Comparison of ENCODE assay signal across 13 cellular contexts in the genomic region with DNA sequence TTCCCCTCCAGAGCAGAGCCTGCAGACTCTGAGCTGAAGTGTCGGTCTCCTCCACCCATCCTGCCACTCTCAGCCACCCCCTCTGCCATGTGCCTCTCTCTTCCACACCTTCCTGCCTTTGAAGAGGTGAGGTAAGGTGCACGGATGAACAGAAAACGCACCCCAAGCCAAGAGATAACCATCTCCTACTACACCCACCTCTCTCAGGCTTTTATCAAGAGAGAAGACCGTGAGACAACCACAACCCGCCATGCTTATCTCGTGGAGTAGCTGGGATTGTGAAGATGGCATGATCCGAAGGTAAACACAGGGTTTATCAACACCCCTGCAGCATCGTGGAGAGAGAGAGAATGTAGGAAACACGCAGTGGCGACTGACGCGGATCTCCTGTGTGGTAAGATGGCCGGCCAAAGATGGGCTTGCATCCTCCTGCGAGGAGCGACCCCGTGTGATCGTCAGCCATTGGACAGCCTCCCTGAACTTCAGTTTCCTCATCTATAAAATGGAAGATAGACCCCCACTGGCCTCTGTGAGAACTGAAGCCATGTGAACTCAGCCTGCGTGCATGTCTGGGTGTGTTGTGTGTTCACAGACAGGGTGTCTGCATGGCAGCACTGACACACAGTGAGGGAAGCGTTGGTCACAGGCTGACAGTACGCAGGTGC.
A peak's percentile ranks its signal among the peaks of the same experiment; 100 is the strongest.
DNase-seq lines count a peak whose midpoint lies in the region; ATAC-seq and TF ChIP-seq lines count a peak whose summit lies in the region.
"Had no signal": no experiment of that assay in that cellular context is flagged by ENCODE, and none has a peak within 500 bp of the region (broad histone marks: within the 10 kb centered on the region; RNA-seq: fewer than 3 reads in every experiment).

No MANE protein-coding gene starts in this region.

- no peak overlapping the region for H3K4me2 ChIP-seq in H9 (ENCODE audit: insufficient read depth, insufficient read length, low read length)
- H3K4me2 ChIP-seq in neural progenitor cell: no peak overlapping the region

- H3K9me3 ChIP-seq in H9 (ENCODE audit: control insufficient read depth, low read depth, low read length) (no peaks in the 10 kb centered on the region), neural progenitor cell (ENCODE audit: low read depth) (no peaks in the 10 kb centered on the region), right cardiac atrium (ENCODE audit: control insufficient read depth, low read length) (no peaks in the 10 kb centered on the region), gastrocnemius medialis (no peaks in the 10 kb centered on the region), Peyer's patch (no peaks in the 10 kb centered on the region)
- H3K9me3 ChIP-seq: SJCRH30 had no signal

- H3K23ac ChIP-seq in H9 (ENCODE audit: insufficient read length, low read depth, low read length): no peak overlapping the region

- H3K36me3 ChIP-seq in neural progenitor cell: no peaks in the 10 kb centered on the region
- peaks cover 0 to 13% of the 10 kb centered on the region in 2 donors for H3K36me3 ChIP-seq in gastrocnemius medialis
- peaks cover 0 to 18% (median 0%) of the 10 kb centered on the region in 3 donors for H3K36me3 ChIP-seq in Peyer's patch
- H3K36me3 ChIP-seq: SJCRH30, WERI-Rb-1 had no signal

- no peak overlapping the region for H3K27ac Mint-ChIP-seq in H9
- peak overlapping the region; percentile 69 for H3K27ac Mint-ChIP-seq in neural progenitor cell
- H3K27ac Mint-ChIP-seq: dendritic cell treated with granulocyte-macrophage colony-stimulating factor and Interleukin-4, amounts not matched to agents 40 ng/mL and 50 ng/mL, for 4 days had no signal

- intact Hi-C loops in right cardiac atrium (cut with DNase I): no loop called here
- intact Hi-C loops in gastrocnemius medialis (cut with DNase I; ENCODE audit: low total_unique reads): no loop called here

- no peak overlapping the region for H2BK120ac ChIP-seq in H9 (ENCODE audit: low read depth, low read length, poor library complexity, severe bottlenecking)

- no peak overlapping the region for H3K18ac ChIP-seq in H9 (ENCODE audit: insufficient read length, low read depth, low read length)

- no peak overlapping the region for H3K4me3 Mint-ChIP-seq in H9
- no peak overlapping the region for H3K4me3 Mint-ChIP-seq in neural progenitor cell
- H3K4me3 Mint-ChIP-seq: dendritic cell treated with granulocyte-macrophage colony-stimulating factor and Interleukin-4, amounts not matched to agents 40 ng/mL and 50 ng/mL, for 4 days had no signal

- no peak overlapping the region for H4K8ac ChIP-seq in H9 (replicated peaks; ENCODE audit: insufficient read length, low read depth, low read length)

- TF ChIP-seq CTCF in H9 (conservative IDR thresholded peaks at IDR 0.05): no peak
- TF ChIP-seq CTCF in neural progenitor cell (IDR thresholded peaks at IDR 0.05): no peak
- TF ChIP-seq CTCF in gastrocnemius medialis (IDR thresholded peaks at IDR 0.05 in 4 of 5, conservative IDR thresholded peaks at IDR 0.05 in 1 of 5): no peak
- TF ChIP-seq CTCF in Peyer's patch (IDR thresholded peaks at IDR 0.05): no peak

- peaks cover 0 to 1% of the 10 kb centered on the region in 2 experiments; a peak in 1 of 5 replicates for H3K9me3 Mint-ChIP-seq in H9
- peaks cover 2% of the 10 kb centered on the region for H3K9me3 Mint-ChIP-seq in neural progenitor cell
- H3K9me3 Mint-ChIP-seq: dendritic cell treated with granulocyte-macrophage colony-stimulating factor and Interleukin-4, amounts not matched to agents 40 ng/mL and 50 ng/mL, for 4 days had no signal

- ATAC-seq in right cardiac atrium: no peak
- no peak for ATAC-seq in gastrocnemius medialis
- no peak for ATAC-seq in GM18520 (IDR thresholded peaks at IDR 0.05; ENCODE audit: unreplicated experiment)

- TF ChIP-seq POLR2A in gastrocnemius medialis (IDR thresholded peaks at IDR 0.05): no peak
- no peak for TF ChIP-seq POLR2A in Peyer's patch (IDR thresholded peaks at IDR 0.05)

- whole genome bisulfite sequencing in H9 (ENCODE audit: extremely low coverage, insufficient read length, low lambda C conversion rate): no CpG with 5 or more reads among the region's 20 CpGs
- WGBS in right cardiac atrium: 87% methylated on average over 20 of the region's 20 CpGs

- H3K27me3 Mint-ChIP-seq in H9 (ENCODE audit: low read depth): no peaks in the 10 kb centered on the region
- H3K27me3 Mint-ChIP-seq in neural progenitor cell (ENCODE audit: insufficient read depth, low read depth): no peaks in the 10 kb centered on the region

- H2BK15ac ChIP-seq in H9 (ENCODE audit: low read depth, low read length): no peak overlapping the region

- H2BK20ac ChIP-seq in H9 (ENCODE audit: low read depth, low read length, poor library complexity, severe bottlenecking): no peak overlapping the region

- H4K5ac ChIP-seq in H9 (ENCODE audit: insufficient read length, low read depth, low read length): no peak overlapping the region

- H2BK12ac ChIP-seq in H9 (ENCODE audit: insufficient read length, low read depth, low read length): no peak overlapping the region

- H3K56ac ChIP-seq in H9 (ENCODE audit: insufficient read length, low read depth, low read length): no peak overlapping the region

- H3K36me3 Mint-ChIP-seq in H9 (ENCODE audit: insufficient read depth in 1 of 3, low read depth in 3 of 3) (peaks cover 12 to 23% (median 12%) of the 10 kb centered on the region in 3 experiments), neural progenitor cell (peaks cover 44% of the 10 kb centered on the region)

- no peak overlapping the region for H3K4ac ChIP-seq in H9 (ENCODE audit: low read depth, low read length)

- H3K27me3 ChIP-seq in H9 (ENCODE audit: insufficient read depth, low read length): no peaks in the 10 kb centered on the region
- no peaks in the 10 kb centered on the region for H3K27me3 ChIP-seq in neural progenitor cell
- H3K27me3 ChIP-seq in right cardiac atrium (ENCODE audit: control insufficient read depth, insufficient read depth): no peaks in the 10 kb centered on the region
- no peaks in the 10 kb centered on the region for H3K27me3 ChIP-seq in gastrocnemius medialis
- H3K27me3 ChIP-seq in Peyer's patch: no peaks in the 10 kb centered on the region
- H3K27me3 ChIP-seq: SJCRH30 had no signal

- DNase-seq in H9: peak; percentile 18
- peak; percentile 41 for DNase-seq in activated CD4-positive, alpha-beta T cell treated with anti-CD3 and anti-CD28 coated beads, Interleukin-2, amount 50 U/mL, for 1 hour
- peak; percentile 27 for DNase-seq in activated naive CD4-positive, alpha-beta T cell treated with anti-CD3 and anti-CD28 coated beads, Interleukin-2, amount 50 U/mL, for 16 hours
- no peak for DNase-seq in neural progenitor cell (ENCODE audit: low spot score)
- DNase-seq in right cardiac atrium: no peak
- DNase-seq in gastrocnemius medialis: no peak
- no peak for DNase-seq in Peyer's patch
- DNase-seq: amniotic stem cell, HCEC 1CT, SJCRH30, WERI-Rb-1 had no signal

- H4K20me1 ChIP-seq in H9 (ENCODE audit: control insufficient read depth, insufficient read depth, insufficient read length) (peaks cover 3% of the 10 kb centered on the region), neural progenitor cell (ENCODE audit: low read depth) (no peaks in the 10 kb centered on the region)

- H3K14ac ChIP-seq in H9 (ENCODE audit: insufficient read depth, low read length): no peak overlapping the region

- in situ Hi-C loops in gastrocnemius medialis (cut with MboI; ENCODE audit: low sequenced_read_pairs in 4 of 4): no loop called here

- no peak overlapping the region for H3K27ac ChIP-seq in H9 (ENCODE audit: insufficient read length, low read depth, low read length)
- no peak overlapping the region for H3K27ac ChIP-seq in neural progenitor cell
- no peak overlapping the region for H3K27ac ChIP-seq in right cardiac atrium (ENCODE audit: low read length)
- H3K27ac ChIP-seq in gastrocnemius medialis: no peak overlapping the region
- H3K27ac ChIP-seq in Peyer's patch: no peak overlapping the region
- H3K27ac ChIP-seq: SJCRH30, WERI-Rb-1 had no signal

- peaks cover 10 to 14% of the 10 kb centered on the region in 2 experiments for H3K4me1 Mint-ChIP-seq in H9
- no peaks in the 10 kb centered on the region for H3K4me1 Mint-ChIP-seq in neural progenitor cell

- no peaks in the 10 kb centered on the region for H3F3A ChIP-seq in neural progenitor cell (ENCODE audit: low read depth)

- H3T11ph ChIP-seq in H9 (ENCODE audit: low read length): no peak overlapping the region

- H2AFZ ChIP-seq in H9 (ENCODE audit: low read length): no peak overlapping the region
- H2AFZ ChIP-seq in neural progenitor cell (replicated peaks): no peak overlapping the region

- H3K4me3 ChIP-seq in neural progenitor cell (no peak overlapping the region), right cardiac atrium (ENCODE audit: low read length) (no peak overlapping the region), gastrocnemius medialis (no peak overlapping the region), Peyer's patch (no peak overlapping the region)
- H3K4me3 ChIP-seq: SJCRH30 had no signal

- no peak overlapping the region for H4K91ac ChIP-seq in H9 (ENCODE audit: insufficient read length, low read depth, low read length)

- no peak overlapping the region for H2AK5ac ChIP-seq in H9 (ENCODE audit: insufficient read length, low read length)

- H3K79me1 ChIP-seq in H9 (ENCODE audit: insufficient read depth, low read depth, low read length, poor library complexity, severe bottlenecking): no peaks in the 10 kb centered on the region

- H3K4me1 ChIP-seq in H9 (ENCODE audit: insufficient read depth, low read length) (no peaks in the 10 kb centered on the region), neural progenitor cell (no peaks in the 10 kb centered on the region), right cardiac atrium (ENCODE audit: control insufficient read depth, insufficient read depth, low read length) (no peaks in the 10 kb centered on the region), gastrocnemius medialis (no peaks in the 10 kb centered on the region), Peyer's patch (no peaks in the 10 kb centered on the region)
- H3K4me1 ChIP-seq: SJCRH30 had no signal

- H2BK5ac ChIP-seq in H9 (ENCODE audit: insufficient read length, low read length): no peak overlapping the region

- no peaks in the 10 kb centered on the region for H3K23me2 ChIP-seq in H9 (ENCODE audit: insufficient read length, low read depth, low read length, poor library complexity, severe bottlenecking)

- H3K79me2 ChIP-seq in H9 (ENCODE audit: insufficient read depth, low read length) (no peaks in the 10 kb centered on the region), neural progenitor cell (ENCODE audit: low read depth) (no peaks in the 10 kb centered on the region)

- H3K9ac ChIP-seq in H9 (ENCODE audit: extremely low read depth, insufficient read length, low read length) (no peak overlapping the region), neural progenitor cell (no peak overlapping the region)

Comparison
In these comparisons a context has a peak if more than half of its experiments do, and no peak if none do; other contexts are left out.
1. DNase-seq: peak in H9 (single experiment), activated CD4-positive, alpha-beta T cell treated with anti-CD3 and anti-CD28 coated beads, Interleukin-2, amount 50 U/mL, for 1 hour (single experiment) and activated naive CD4-positive, alpha-beta T cell treated with anti-CD3 and anti-CD28 coated beads, Interleukin-2, amount 50 U/mL, for 16 hours (single experiment); none in neural progenitor cell (single experiment), right cardiac atrium (0 of 3), gastrocnemius medialis (0 of 2) and Peyer's patch (0 of 3).